22 cellular contexts compared by ENCODE assay signal in genomic region chr20:46150982-46151381, GRCh38. TPM values are rescaled to one million over a fixed set of nuclear protein-coding genes. Genes with fewer than 3 reads are reported as not detected.
A peak's percentile ranks its signal among the peaks of the same experiment; 100 is the strongest.
DNase-seq lines count a peak whose midpoint lies in the region; ATAC-seq and TF ChIP-seq lines count a peak whose summit lies in the region.
"Had no signal": no experiment of that assay in that cellular context is flagged by ENCODE, and none has a peak within 500 bp of the region (broad histone marks: within the 10 kb centered on the region; RNA-seq: fewer than 3 reads in every experiment).

No MANE protein-coding gene starts in this region.

- no peaks in the 10 kb centered on the region for H3K36me3 Mint-ChIP-seq in GM23338 (ENCODE audit: low read depth)
- no peaks in the 10 kb centered on the region for H3K36me3 Mint-ChIP-seq in MCF 10A (ENCODE audit: insufficient read depth, unreplicated experiment)
- H3K36me3 Mint-ChIP-seq: CD14-positive monocyte; CD8-positive, alpha-beta memory T cell; T-cell had no signal

- CTCF ChIA-PET in MCF 10A (lab: Yijun Ruan, JAX): interaction anchor here (0.7 to 1.6 kb wide), 7 partner anchors 11 to 302 kb away, joined by 3 to 6 read pairs (median 3); no protein-coding TSS in a partner anchor

- no TSS peak for BruUV-seq in MCF 10A (replicated peaks; lab: Mats Ljungman, UMichigan)

- H3K4me3 ChIP-seq in GM23338: no peak overlapping the region
- H3K4me3 ChIP-seq in spleen: no peak overlapping the region
- H3K4me3 ChIP-seq: MG63, PC-9, SJCRH30 had no signal

- H3K36me3 ChIP-seq in GM23338 (ENCODE audit: insufficient read depth): no peaks in the 10 kb centered on the region
- no peaks in the 10 kb centered on the region for H3K36me3 ChIP-seq in spleen
- H3K36me3 ChIP-seq: MG63, SJCRH30 had no signal

- TF ChIP-seq CTCF in GM23338 (conservative IDR thresholded peaks at IDR 0.05; ENCODE audit: low read depth in 2 of 2) (no peak), spleen (IDR thresholded peaks at IDR 0.05 in 8 of 11, conservative IDR thresholded peaks at IDR 0.05 in 3 of 11) (no peak), MCF 10A (IDR thresholded peaks at IDR 0.05; ENCODE audit: unreplicated experiment) (no peak)

- POLR2A ChIA-PET in MCF 10A (lab: Yijun Ruan, JAX): no interaction called here

- no peaks in the 10 kb centered on the region for H3F3A ChIP-seq in GM23338 (replicated peaks; ENCODE audit: low read depth)

- H3K4me1 ChIP-seq in GM23338 (ENCODE audit: insufficient read depth) (no peaks in the 10 kb centered on the region; the same call in 1 of the 2 replicates), spleen (no peaks in the 10 kb centered on the region)
- H3K4me1 ChIP-seq: SJCRH30 had no signal

- H3K9me3 Mint-ChIP-seq in GM23338 (no peaks in the 10 kb centered on the region), MCF 10A (ENCODE audit: unreplicated experiment) (no peaks in the 10 kb centered on the region)
- H3K9me3 Mint-ChIP-seq: CD8-positive, alpha-beta memory T cell; H9; T-cell had no signal

- H3K27ac Mint-ChIP-seq in GM23338: no peak overlapping the region
- H3K27ac Mint-ChIP-seq in MCF 10A (ENCODE audit: low read depth, unreplicated experiment): no peak overlapping the region
- H3K27ac Mint-ChIP-seq: T-cell had no signal

- H3K27me3 Mint-ChIP-seq in GM23338 (ENCODE audit: insufficient read depth, low read depth, poor library complexity) (no peaks in the 10 kb centered on the region), MCF 10A (ENCODE audit: insufficient read depth, unreplicated experiment) (peaks cover 16% of the 10 kb centered on the region)

- WGBS in spleen, 5 donors: 26 to 53% (median 42%) methylated on average over 3 to 5 of the region's 5 CpGs

- ATAC-seq in GM23338: no peak
- ATAC-seq: Right ventricle myocardium inferior, T-cell had no signal

- H4K20me1 ChIP-seq in GM23338 (replicated peaks; ENCODE audit: insufficient read depth): no peaks in the 10 kb centered on the region

- H3K4me1 Mint-ChIP-seq in GM23338 (peaks cover 10% of the 10 kb centered on the region; the same call in 2 of the 3 replicates), MCF 10A (ENCODE audit: insufficient read depth, unreplicated experiment) (no peaks in the 10 kb centered on the region)
- H3K4me1 Mint-ChIP-seq: CD14-positive monocyte; CD8-positive, alpha-beta memory T cell; T-cell had no signal

- H2AFZ ChIP-seq in GM23338: 0 out of 2 replicates have a peak overlapping the region, but pooled peaks have one; percentile 10
- H2AFZ ChIP-seq: PC-9 had no signal

- intact Hi-C loops in spleen (cut with DNase I; ENCODE audit: low total_unique reads) (no loop called here), MCF 10A (cut with micrococcal nuclease) (no loop called here)

- H3K79me2 ChIP-seq in GM23338 (replicated peaks; ENCODE audit: insufficient read depth): no peaks in the 10 kb centered on the region

- H3K4me3 Mint-ChIP-seq in GM23338 (no peak overlapping the region), MCF 10A (ENCODE audit: unreplicated experiment) (no peak overlapping the region)
- H3K4me3 Mint-ChIP-seq: CD14-positive monocyte; CD8-positive, alpha-beta memory T cell; H9; T-cell had no signal

- no peak for DNase-seq in GM23338 (ENCODE audit: low spot score)
- peak; percentile 23 for DNase-seq in cerebellum (ENCODE audit: low spot score)
- DNase-seq in midbrain (lab: John Stamatoyannopoulos, UW): peak; percentile 8
- DNase-seq in spleen: peak; percentile 48
- no peak for DNase-seq in MCF 10A (ENCODE audit: unreplicated experiment)
- no peak for DNase-seq in NCI-H128 (lab: John Stamatoyannopoulos, UW; ENCODE audit: unreplicated experiment)
- no peak for DNase-seq in NCI-H510A treated with DMSO at 0.1 percent for 48 hours (lab: John Stamatoyannopoulos, UW)
- DNase-seq: CD8-positive, alpha-beta memory T cell; DMS153; DND-41; H9; KBM-7; MG63; NCI-H1417 treated with DMSO at 0.1 percent for 48 hours; NCI-H1694 treated with DMSO at 0.1 percent for 48 hours; NCI-H2171 treated with DMSO at 0.1 percent for 48 hours; NCI-H526; PC-9; SJCRH30; T-cell had no signal

- no peaks in the 10 kb centered on the region for H3K9me3 ChIP-seq in spleen
- H3K9me3 ChIP-seq: MG63, SJCRH30 had no signal

- no peaks in the 10 kb centered on the region for H3K9me2 ChIP-seq in GM23338 (ENCODE audit: insufficient read depth)

- H3K4me2 ChIP-seq in GM23338: no peak overlapping the region
- H3K4me2 ChIP-seq: PC-9 had no signal

- TF ChIP-seq POLR2A in spleen (IDR thresholded peaks at IDR 0.05): no peak

- no peaks in the 10 kb centered on the region for H3K27me3 ChIP-seq in GM23338 (ENCODE audit: insufficient read depth)
- peaks cover 0 to 35% (median 0%) of the 10 kb centered on the region in 7 donors for H3K27me3 ChIP-seq in spleen (replicated peaks in 1 of 7)

- no peak overlapping the region for H3K27ac ChIP-seq in GM23338 (ENCODE audit: low read depth)
- no peak overlapping the region for H3K27ac ChIP-seq in spleen
- H3K27ac ChIP-seq: PC-9, SJCRH30 had no signal

TF ChIP-seq in GM23338, 12 proteins besides CTCF, POLR2A, EP300 and RAD21:
- TF ChIP-seq ZNF114 (CRISPR knock-in tag; IDR thresholded peaks at IDR 0.05): no peak
- TF ChIP-seq POLR2AphosphoS5 (IDR thresholded peaks at IDR 0.05; ENCODE audit: low read depth): no peak
- no peak for TF ChIP-seq CREB1 (CRISPR knock-in tag; IDR thresholded peaks at IDR 0.05; ENCODE audit: low read depth)
- no peak for TF ChIP-seq STAT1 (IDR thresholded peaks at IDR 0.05; ENCODE audit: unreplicated experiment)
- TF ChIP-seq, protein P1, sequence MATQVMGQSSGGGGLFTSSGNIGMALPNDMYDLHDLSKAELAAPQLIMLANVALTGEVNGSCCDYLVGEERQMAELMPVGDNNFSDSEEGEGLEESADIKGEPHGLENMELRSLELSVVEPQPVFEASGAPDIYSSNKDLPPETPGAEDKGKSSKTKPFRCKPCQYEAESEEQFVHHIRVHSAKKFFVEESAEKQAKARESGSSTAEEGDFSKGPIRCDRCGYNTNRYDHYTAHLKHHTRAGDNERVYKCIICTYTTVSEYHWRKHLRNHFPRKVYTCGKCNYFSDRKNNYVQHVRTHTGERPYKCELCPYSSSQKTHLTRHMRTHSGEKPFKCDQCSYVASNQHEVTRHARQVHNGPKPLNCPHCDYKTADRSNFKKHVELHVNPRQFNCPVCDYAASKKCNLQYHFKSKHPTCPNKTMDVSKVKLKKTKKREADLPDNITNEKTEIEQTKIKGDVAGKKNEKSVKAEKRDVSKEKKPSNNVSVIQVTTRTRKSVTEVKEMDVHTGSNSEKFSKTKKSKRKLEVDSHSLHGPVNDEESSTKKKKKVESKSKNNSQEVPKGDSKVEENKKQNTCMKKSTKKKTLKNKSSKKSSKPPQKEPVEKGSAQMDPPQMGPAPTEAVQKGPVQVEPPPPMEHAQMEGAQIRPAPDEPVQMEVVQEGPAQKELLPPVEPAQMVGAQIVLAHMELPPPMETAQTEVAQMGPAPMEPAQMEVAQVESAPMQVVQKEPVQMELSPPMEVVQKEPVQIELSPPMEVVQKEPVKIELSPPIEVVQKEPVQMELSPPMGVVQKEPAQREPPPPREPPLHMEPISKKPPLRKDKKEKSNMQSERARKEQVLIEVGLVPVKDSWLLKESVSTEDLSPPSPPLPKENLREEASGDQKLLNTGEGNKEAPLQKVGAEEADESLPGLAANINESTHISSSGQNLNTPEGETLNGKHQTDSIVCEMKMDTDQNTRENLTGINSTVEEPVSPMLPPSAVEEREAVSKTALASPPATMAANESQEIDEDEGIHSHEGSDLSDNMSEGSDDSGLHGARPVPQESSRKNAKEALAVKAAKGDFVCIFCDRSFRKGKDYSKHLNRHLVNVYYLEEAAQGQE (IDR thresholded peaks at IDR 0.05; ENCODE audit: unreplicated experiment): no peak
- no peak for TF ChIP-seq JUNB (IDR thresholded peaks at IDR 0.05; ENCODE audit: unreplicated experiment)

RNA-seq across cellular contexts. Expression of gene CD40, which starts 32.9 kb away (rescaled TPM):
- 9.9 and 15.4 TPM in 2 replicates for total RNA-seq in GM23338 (2014; rRNA removed; shearing (Covaris generic))
- polyA plus RNA-seq in GM23338 (2016; fragmentation: Nextera tagmentation; extraction: Ambion mirVana): 17.9 and 18.9 TPM in 2 replicates
- total RNA-seq in cerebellum: 1.6 TPM
- total RNA-seq in spleen: 10 to 100 TPM; 30.7 to 70.3 (median 44.2) TPM
- polyA plus RNA-seq in spleen: 100 to 1,000 TPM in 1 of 3 donors, 10 to 100 TPM in 2; 66.1 to 108 (median 68.7) TPM
- total RNA-seq in MCF 10A (2022): 1.5 and 2.3 TPM in 2 replicates

Comparison
In these comparisons a context has a peak if more than half of its experiments do, and no peak if none do; other contexts are left out.
1. DNase-seq: peak in cerebellum (single experiment), midbrain (single experiment) and spleen (single experiment); none in GM23338 (single experiment), MCF 10A (single experiment), NCI-H128 (single experiment) and NCI-H510A treated with DMSO at 0.1 percent for 48 hours (single experiment).